ENCODE assay signal across 12 cellular contexts in genomic region chr1:6922096-6922931, GRCh38.
DNase-seq lines count a peak whose midpoint lies in the region; ATAC-seq and TF ChIP-seq lines count a peak whose summit lies in the region.
"Had no signal": no experiment of that assay in that cellular context is flagged by ENCODE, and none has a peak within 500 bp of the region (broad histone marks: within the 10 kb centered on the region; RNA-seq: fewer than 3 reads in every experiment).

No MANE protein-coding gene starts in this region.

- no peaks in the 10 kb centered on the region for H3K4me1 Mint-ChIP-seq in activated T-cell treated with anti-CD3 and anti-CD28 coated beads, Interleukin-2, amount 50 U/mL, for 72 hours (ENCODE audit: low read depth)

- peaks cover 2% of the 10 kb centered on the region for H3K27me3 ChIP-seq in fibroblast of lung (ENCODE audit: control insufficient read depth, insufficient read depth, low read length)
- H3K27me3 ChIP-seq in osteoblast (ENCODE audit: insufficient read depth, low read length), result peaks cover 12% of the 10 kb centered on the region
- H3K27me3 ChIP-seq: right lobe of liver had no signal

- H3K4me1 ChIP-seq in fibroblast of lung (ENCODE audit: control insufficient read depth, extremely low read depth, insufficient read depth, low read length) (no peaks in the 10 kb centered on the region), osteoblast (ENCODE audit: insufficient read depth, low read length) (peaks cover 8% of the 10 kb centered on the region)
- H3K4me1 ChIP-seq: right lobe of liver had no signal

- no peak overlapping the region for H3K9ac ChIP-seq in fibroblast of lung (ENCODE audit: insufficient read depth, low read length)

- TF ChIP-seq CTCF in fibroblast of lung (conservative IDR thresholded peaks at IDR 0.05 in 1 of 2, IDR thresholded peaks at IDR 0.05 in 1 of 2; ENCODE audit: low read depth in 1 of 2, low read length in 2 of 2) (no peak), osteoblast (IDR thresholded peaks at IDR 0.05; ENCODE audit: extremely low read depth, low read depth, low read length) (no peak), GM10266 (IDR thresholded peaks at IDR 0.05; ENCODE audit: control insufficient read depth, insufficient read depth, low read depth, missing control alignments) (no peak)

- no peak overlapping the region for H3K27ac Mint-ChIP-seq in activated T-cell treated with anti-CD3 and anti-CD28 coated beads, Interleukin-2, amount 50 U/mL, for 72 hours
- H3K27ac Mint-ChIP-seq: GM23338, WTC11 had no signal

- H3K36me3 ChIP-seq in fibroblast of lung (ENCODE audit: control insufficient read depth, insufficient read depth, low read length), result no peaks in the 10 kb centered on the region
- H3K36me3 ChIP-seq in osteoblast (ENCODE audit: insufficient read depth, low read length), result no peaks in the 10 kb centered on the region
- H3K36me3 ChIP-seq: right lobe of liver had no signal

- no peak overlapping the region for H3K27ac ChIP-seq in fibroblast of lung (ENCODE audit: insufficient read depth, low read length)
- no peak overlapping the region for H3K27ac ChIP-seq in osteoblast (ENCODE audit: low read depth, low read length)
- H3K27ac ChIP-seq: right lobe of liver had no signal

- peaks cover 0 to 1% of the 10 kb centered on the region in 2 donors for H3K36me3 Mint-ChIP-seq in activated T-cell treated with anti-CD3 and anti-CD28 coated beads, Interleukin-2, amount 50 U/mL, for 72 hours (ENCODE audit: insufficient read depth in 2 of 2)

- H3K4me3 ChIP-seq in fibroblast of lung (replicated peaks in 1 of 4; ENCODE audit: control extremely low read depth in 1 of 4, insufficient read depth in 1 of 4, low read depth in 3 of 4, low read length in 4 of 4) (no peak overlapping the region), osteoblast (ENCODE audit: insufficient read depth, low read length) (peak overlapping the region; percentile 20)
- H3K4me3 ChIP-seq: GM23338, right lobe of liver had no signal

- H3K4me2 ChIP-seq in fibroblast of lung (ENCODE audit: extremely low read depth, insufficient read depth, low read length) (peak overlapping the region; percentile 5), osteoblast (ENCODE audit: insufficient read depth, low read length) (peak overlapping the region; percentile 64)
- H3K4me2 ChIP-seq: GM23338 had no signal

- no peaks in the 10 kb centered on the region for H3K9me3 ChIP-seq in fibroblast of lung (ENCODE audit: control insufficient read depth, insufficient read depth, low read depth, low read length)
- H3K9me3 ChIP-seq in osteoblast (ENCODE audit: low read depth, low read length), result no peaks in the 10 kb centered on the region
- H3K9me3 ChIP-seq: right lobe of liver had no signal

- no peak overlapping the region for H2AFZ ChIP-seq in fibroblast of lung (ENCODE audit: low read length)
- H2AFZ ChIP-seq in osteoblast (ENCODE audit: low read length), result peak overlapping the region; percentile 35
- H2AFZ ChIP-seq: GM23338 had no signal

- H4K20me1 ChIP-seq in fibroblast of lung (ENCODE audit: control insufficient read depth, extremely low read depth, insufficient read depth, low read length) (no peaks in the 10 kb centered on the region), osteoblast (ENCODE audit: insufficient read depth, low read length) (no peaks in the 10 kb centered on the region)

- H3K4me3 Mint-ChIP-seq in activated T-cell treated with anti-CD3 and anti-CD28 coated beads, Interleukin-2, amount 50 U/mL, for 72 hours, result no peak overlapping the region
- H3K4me3 Mint-ChIP-seq: GM23338, WTC11 had no signal

- H3K9me3 Mint-ChIP-seq in activated T-cell treated with anti-CD3 and anti-CD28 coated beads, Interleukin-2, amount 50 U/mL, for 72 hours, result peaks cover 0 to 2% of the 10 kb centered on the region in 2 donors

- ATAC-seq in GM18873 (IDR thresholded peaks at IDR 0.05; ENCODE audit: low FRiP score, unreplicated experiment) (no peak), HG03045 (IDR thresholded peaks at IDR 0.05; ENCODE audit: unreplicated experiment) (no peak)
- no peak for ATAC-seq in activated T-cell treated with anti-CD3 and anti-CD28 coated beads, Interleukin-2, amount 50 U/mL, for 72 hours (replicated peaks in 1 of 2)
- ATAC-seq: GM23338, WTC11 had no signal

- peaks cover 3% of the 10 kb centered on the region for H3K27me3 Mint-ChIP-seq in activated T-cell treated with anti-CD3 and anti-CD28 coated beads, Interleukin-2, amount 50 U/mL, for 72 hours (ENCODE audit: low read depth)

- H3K79me2 ChIP-seq in fibroblast of lung (ENCODE audit: control insufficient read depth, insufficient read depth, low read length), result no peaks in the 10 kb centered on the region
- no peaks in the 10 kb centered on the region for H3K79me2 ChIP-seq in osteoblast (ENCODE audit: insufficient read depth, low read length)

- DNase-seq in DMS79 (lab: John Stamatoyannopoulos, UW) (peak; percentile 97), NCI-H69 (lab: John Stamatoyannopoulos, UW) (peak; percentile 78), fibroblast of lung (ENCODE audit: low read depth in 2 of 2) (peak; percentile 23 to 91), osteoblast (ENCODE audit: insufficient read length, low spot score, missing footprints) (peak; percentile 95), GM10266 (ENCODE audit: extremely low spot score) (no peak)
- DNase-seq in activated T-cell treated with anti-CD3 and anti-CD28 coated beads, Interleukin-2, amount 50 U/mL, for 72 hours, result no peak
- DNase-seq: DND-41, right lobe of liver had no signal

Comparison
In these comparisons a context has a peak if more than half of its experiments do, and no peak if none do; other contexts are left out.
1. DNase-seq: peak in DMS79 (single experiment), NCI-H69 (single experiment), fibroblast of lung (2 of 2) and osteoblast (single experiment); none in GM10266 (single experiment) and activated T-cell treated with anti-CD3 and anti-CD28 coated beads, Interleukin-2, amount 50 U/mL, for 72 hours (0 of 2).